ENCODE assay signal across 1 cellular context in genomic region chr11:46838501-46838900, GRCh38.
TF ChIP-seq lines count a peak whose summit lies in the region.

No MANE protein-coding gene starts in this region.

TF ChIP-seq in GM23338, 12 proteins besides CTCF, POLR2A, EP300 and RAD21 (continued from another document):
- TF ChIP-seq, protein P1, sequence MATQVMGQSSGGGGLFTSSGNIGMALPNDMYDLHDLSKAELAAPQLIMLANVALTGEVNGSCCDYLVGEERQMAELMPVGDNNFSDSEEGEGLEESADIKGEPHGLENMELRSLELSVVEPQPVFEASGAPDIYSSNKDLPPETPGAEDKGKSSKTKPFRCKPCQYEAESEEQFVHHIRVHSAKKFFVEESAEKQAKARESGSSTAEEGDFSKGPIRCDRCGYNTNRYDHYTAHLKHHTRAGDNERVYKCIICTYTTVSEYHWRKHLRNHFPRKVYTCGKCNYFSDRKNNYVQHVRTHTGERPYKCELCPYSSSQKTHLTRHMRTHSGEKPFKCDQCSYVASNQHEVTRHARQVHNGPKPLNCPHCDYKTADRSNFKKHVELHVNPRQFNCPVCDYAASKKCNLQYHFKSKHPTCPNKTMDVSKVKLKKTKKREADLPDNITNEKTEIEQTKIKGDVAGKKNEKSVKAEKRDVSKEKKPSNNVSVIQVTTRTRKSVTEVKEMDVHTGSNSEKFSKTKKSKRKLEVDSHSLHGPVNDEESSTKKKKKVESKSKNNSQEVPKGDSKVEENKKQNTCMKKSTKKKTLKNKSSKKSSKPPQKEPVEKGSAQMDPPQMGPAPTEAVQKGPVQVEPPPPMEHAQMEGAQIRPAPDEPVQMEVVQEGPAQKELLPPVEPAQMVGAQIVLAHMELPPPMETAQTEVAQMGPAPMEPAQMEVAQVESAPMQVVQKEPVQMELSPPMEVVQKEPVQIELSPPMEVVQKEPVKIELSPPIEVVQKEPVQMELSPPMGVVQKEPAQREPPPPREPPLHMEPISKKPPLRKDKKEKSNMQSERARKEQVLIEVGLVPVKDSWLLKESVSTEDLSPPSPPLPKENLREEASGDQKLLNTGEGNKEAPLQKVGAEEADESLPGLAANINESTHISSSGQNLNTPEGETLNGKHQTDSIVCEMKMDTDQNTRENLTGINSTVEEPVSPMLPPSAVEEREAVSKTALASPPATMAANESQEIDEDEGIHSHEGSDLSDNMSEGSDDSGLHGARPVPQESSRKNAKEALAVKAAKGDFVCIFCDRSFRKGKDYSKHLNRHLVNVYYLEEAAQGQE (IDR thresholded peaks at IDR 0.05; ENCODE audit: unreplicated experiment) = no peak
- TF ChIP-seq EZH2phosphoT487 (IDR thresholded peaks at IDR 0.05; ENCODE audit: unreplicated experiment) (no peak), ZNF331 (CRISPR knock-in tag; IDR thresholded peaks at IDR 0.05; ENCODE audit: low read depth) (no peak), POLR2AphosphoS5 (IDR thresholded peaks at IDR 0.05; ENCODE audit: low read depth) (no peak), ETS1 (IDR thresholded peaks at IDR 0.05) (no peak), ZNF462 (CRISPR knock-in tag; IDR thresholded peaks at IDR 0.05) (no peak)
